In genomic region chr9:35826071-35826701, GRCh38 we compare ENCODE assay signal across 8 cellular contexts. TPM values are rescaled to one million over a fixed set of nuclear protein-coding genes. Genes with fewer than 3 reads are reported as not detected.
DNase-seq lines count a peak whose midpoint lies in the region; ATAC-seq and TF ChIP-seq lines count a peak whose summit lies in the region.

No MANE protein-coding gene starts in this region.

- DNase-seq in NCI-H748 (lab: John Stamatoyannopoulos, UW; ENCODE audit: unreplicated experiment) (peak; percentile 58), heart right ventricle (peak in 1 of 2 donors; percentile 51), sigmoid colon (peak; percentile 39)
- DNase-seq in activated naive CD4-positive, alpha-beta T cell treated with anti-CD3 and anti-CD28 coated beads, Interleukin-2, amount 50 U/mL, for 72 hours (ENCODE audit: low spot score in 2 of 2) = peak in 1 of 2 donors; percentile 44

- H3K4me2 ChIP-seq in BLaER1 = 0 out of 2 replicates have a peak overlapping the region, but pooled peaks have one; percentile 16

- intact Hi-C loops in heart right ventricle (cut with DNase I) (loop anchor here in 7 of 10 donors (1.0 to 5.0 kb wide), 7 partner anchors 34 to 169 kb away; partner anchors contain the start of genes NPR2 (in 4 of the 7), CCDC107 (in 1 of the 7), CREB3 (in 1 of the 7) and RMRP (in 1 of the 7)), sigmoid colon (cut with DNase I) (no loop called here)

- H3K27ac ChIP-seq in BLaER1 (no peak overlapping the region), heart right ventricle (peak overlapping the region in 3 of 10 donors; percentile 2 to 27 (median 3)), sigmoid colon (peak overlapping the region in 3 of 4 donors; percentile 8 to 36 (median 18))

- ATAC-seq in HG03460 (IDR thresholded peaks at IDR 0.05; ENCODE audit: unreplicated experiment) (peak; percentile 48), heart right ventricle (peak in 7 of 8 donors; percentile 23 to 57 (median 43)), GM21367 (IDR thresholded peaks at IDR 0.05; ENCODE audit: unreplicated experiment) (no peak)
- peak; percentile 31 to 39 for ATAC-seq in activated naive CD4-positive, alpha-beta T cell treated with anti-CD3 and anti-CD28 coated beads, Interleukin-2, amount 50 U/mL, for 72 hours

- H3K27me3 ChIP-seq in BLaER1 (no peaks in the 10 kb centered on the region), heart right ventricle (no peaks in the 10 kb centered on the region), sigmoid colon (no peaks in the 10 kb centered on the region)

- 31 to 38% methylated on average over 4 of the region's 4 CpGs for WGBS in heart right ventricle, 2 donors
- WGBS in sigmoid colon, 2 donors = 27 to 32% methylated on average over 4 of the region's 4 CpGs

- no peak for TF ChIP-seq EP300 in sigmoid colon (IDR thresholded peaks at IDR 0.05)

- peak overlapping the region in 1 of 2 donors; percentile 76 for H3K27ac Mint-ChIP-seq in activated naive CD4-positive, alpha-beta T cell treated with anti-CD3 and anti-CD28 coated beads, Interleukin-2, amount 50 U/mL, for 72 hours

- H3K4me1 ChIP-seq in BLaER1 = peaks cover 18% of the 10 kb centered on the region
- H3K4me1 ChIP-seq in heart right ventricle = peaks cover 0 to 28% (median 23%) of the 10 kb centered on the region in 9 donors
- peaks cover 0 to 25% (median 22%) of the 10 kb centered on the region in 4 donors for H3K4me1 ChIP-seq in sigmoid colon

- no peaks in the 10 kb centered on the region for H4K20me1 ChIP-seq in BLaER1

- no peak for TF ChIP-seq POLR2A in sigmoid colon (IDR thresholded peaks at IDR 0.05)

- H3K9ac ChIP-seq in BLaER1 = no peak overlapping the region

- H3K9me3 ChIP-seq in BLaER1 = no peaks in the 10 kb centered on the region
- no peaks in the 10 kb centered on the region for H3K9me3 ChIP-seq in heart right ventricle
- no peaks in the 10 kb centered on the region for H3K9me3 ChIP-seq in sigmoid colon

- H3K36me3 ChIP-seq in BLaER1 (no peaks in the 10 kb centered on the region), heart right ventricle (no peaks in the 10 kb centered on the region), sigmoid colon (no peaks in the 10 kb centered on the region)

- TF ChIP-seq CTCF in GM12874 (IDR thresholded peaks at IDR 0.05; ENCODE audit: insufficient read depth, low read depth, low read length) (peak; percentile 76), heart right ventricle (IDR thresholded peaks at IDR 0.05) (peak; percentile 38 to 89 (median 77)), sigmoid colon (IDR thresholded peaks at IDR 0.05) (peak; percentile 54 to 85 (median 79))

- no peak overlapping the region for H3K4me3 ChIP-seq in BLaER1
- no peak overlapping the region for H3K4me3 ChIP-seq in heart right ventricle
- H3K4me3 ChIP-seq in sigmoid colon = no peak overlapping the region

- H3K36me3 Mint-ChIP-seq in activated naive CD4-positive, alpha-beta T cell treated with anti-CD3 and anti-CD28 coated beads, Interleukin-2, amount 50 U/mL, for 72 hours = no peaks in the 10 kb centered on the region

- no peaks in the 10 kb centered on the region for H3K9me3 Mint-ChIP-seq in activated naive CD4-positive, alpha-beta T cell treated with anti-CD3 and anti-CD28 coated beads, Interleukin-2, amount 50 U/mL, for 72 hours

RNA-seq across cellular contexts. Expression of gene FAM221B, which starts 2.3 kb away (rescaled TPM):
- total RNA-seq in activated naive CD4-positive, alpha-beta T cell treated with anti-CD3 and anti-CD28 coated beads, Interleukin-2, amount 50 U/mL, for 72 hours = not detected
- not detected for total RNA-seq in heart right ventricle
- polyA plus RNA-seq in heart right ventricle = not detected
- total RNA-seq in sigmoid colon = not detected
- under 1 TPM in 1 of 3 donors, not detected in 2; 0.03 TPM for polyA plus RNA-seq in sigmoid colon

RNA-seq across cellular contexts. Expression of gene TMEM8B, which starts 2.8 kb away (rescaled TPM):
- total RNA-seq in activated naive CD4-positive, alpha-beta T cell treated with anti-CD3 and anti-CD28 coated beads, Interleukin-2, amount 50 U/mL, for 72 hours = 10 to 100 TPM in 1 of 2 donors, 1 to 10 TPM in 1; 4.0 to 11.2 TPM
- total RNA-seq in heart right ventricle (10 to 100 TPM; 13.6 to 22.9 (median 20.5) TPM), sigmoid colon (10 to 100 TPM in 1 of 4 donors, 1 to 10 TPM in 3; 6.4 to 12.5 (median 8.4) TPM)
- polyA plus RNA-seq in heart right ventricle (1 to 10 TPM; 6.7 to 8.0 TPM), sigmoid colon (1 to 10 TPM; 3.5 to 9.5 (median 4.2) TPM)

RNA-seq across cellular contexts. Expression of gene HINT2, which starts 11.3 kb away (rescaled TPM):
- total RNA-seq in activated naive CD4-positive, alpha-beta T cell treated with anti-CD3 and anti-CD28 coated beads, Interleukin-2, amount 50 U/mL, for 72 hours = 10 to 100 TPM; 27.2 to 51.8 TPM
- total RNA-seq in heart right ventricle = 10 to 100 TPM; 56.8 to 83.1 (median 76.7) TPM
- polyA plus RNA-seq in heart right ventricle = 100 to 1,000 TPM in 1 of 2 donors, 10 to 100 TPM in 1; 69.9 to 120 TPM
- total RNA-seq in sigmoid colon = 10 to 100 TPM; 23.5 to 42.8 (median 36.2) TPM
- polyA plus RNA-seq in sigmoid colon = 100 to 1,000 TPM in 2 of 3 donors, 10 to 100 TPM in 1; 85.8 to 125 (median 112) TPM

RNA-seq across cellular contexts. Expression of gene SPAG8, which starts 14.1 kb away (rescaled TPM):
- total RNA-seq in activated naive CD4-positive, alpha-beta T cell treated with anti-CD3 and anti-CD28 coated beads, Interleukin-2, amount 50 U/mL, for 72 hours = 1 to 10 TPM; 1.0 to 1.3 TPM
- total RNA-seq in heart right ventricle (1 to 10 TPM in 9 of 10 donors, under 1 TPM in 1; 0.86 to 4.2 (median 2.9) TPM), sigmoid colon (1 to 10 TPM; 1.4 to 2.8 (median 2.4) TPM)
- polyA plus RNA-seq in heart right ventricle (1 to 10 TPM in 1 of 2 donors, under 1 TPM in 1; 0.84 to 6.0 TPM), sigmoid colon (1 to 10 TPM in 1 of 3 donors, not detected in 2; 1.1 TPM)

RNA-seq across cellular contexts. Expression of gene NPR2, which starts 34.8 kb away (rescaled TPM):
- 10 to 100 TPM in 1 of 2 donors, 1 to 10 TPM in 1; 6.8 to 16.2 TPM for total RNA-seq in activated naive CD4-positive, alpha-beta T cell treated with anti-CD3 and anti-CD28 coated beads, Interleukin-2, amount 50 U/mL, for 72 hours
- 10 to 100 TPM; 18.9 to 26.4 (median 20.8) TPM for total RNA-seq in heart right ventricle
- 10 to 100 TPM; 13.5 to 25.5 TPM for polyA plus RNA-seq in heart right ventricle
- 10 to 100 TPM; 20.3 to 26.6 (median 24.4) TPM for total RNA-seq in sigmoid colon
- polyA plus RNA-seq in sigmoid colon = 1 to 10 TPM in 1 of 3 donors, under 1 TPM in 2; 0.60 to 9.5 (median 0.69) TPM
